In genomic region chr5:77843570-77844407, GRCh38 we compare ENCODE assay signal across 8 cellular contexts.
DNase-seq lines count a peak whose midpoint lies in the region; ATAC-seq, FAIRE-seq and TF ChIP-seq lines count a peak whose summit lies in the region.

No MANE protein-coding gene starts in this region.

- no peak for DNase-seq in HFFc6
- DNase-seq in mammary epithelial cell: no peak
- DNase-seq in kidney: peak; percentile 66
- no peak for DNase-seq in smooth muscle cell (lab: John Stamatoyannopoulos, UW; ENCODE audit: unreplicated experiment)
- DNase-seq in kidney tubule cell (ENCODE audit: low spot score): no peak
- DNase-seq in posterior vena cava (ENCODE audit: low spot score): no peak
- DNase-seq in NCI-H1417 treated with DMSO at 0.1 percent for 48 hours (lab: John Stamatoyannopoulos, UW): no peak

- H3K4me3 ChIP-seq in mammary epithelial cell (replicated peaks in 1 of 3; ENCODE audit: insufficient read depth in 1 of 3, low read depth in 2 of 3, low read length in 3 of 3) (no peak overlapping the region), kidney (ENCODE audit: low read length in 2 of 2) (peak overlapping the region; percentile 57 to 59), smooth muscle cell (peak overlapping the region; percentile 57)

- H3K36me3 ChIP-seq in mammary epithelial cell (ENCODE audit: insufficient read depth, low read length): no peaks in the 10 kb centered on the region
- H3K36me3 ChIP-seq in kidney (ENCODE audit: control insufficient read depth in 1 of 2, insufficient read depth in 2 of 2, low read length in 2 of 2): no peaks in the 10 kb centered on the region
- no peaks in the 10 kb centered on the region for H3K36me3 ChIP-seq in smooth muscle cell (ENCODE audit: low read depth)

- intact Hi-C loops in mammary epithelial cell (cut with micrococcal nuclease) (no loop called here), kidney (cut with DNase I) (no loop called here), posterior vena cava (cut with DNase I) (no loop called here)

- dilution Hi-C loops in mammary epithelial cell (cut with HindIII; ENCODE audit: low sequenced_read_pairs): no loop called here

- H3K4me3 Mint-ChIP-seq in HFFc6: peak overlapping the region; percentile 68; the same call in 1 of the 2 replicates

- H3K27ac Mint-ChIP-seq in HFFc6: no peak overlapping the region

- H4K20me1 ChIP-seq in mammary epithelial cell (ENCODE audit: insufficient read depth, low read length): no peaks in the 10 kb centered on the region
- no peaks in the 10 kb centered on the region for H4K20me1 ChIP-seq in smooth muscle cell (ENCODE audit: low read depth)

- no peak for FAIRE-seq in kidney (lab: Jason Lieb, UNC)

- H3K27me3 Mint-ChIP-seq in HFFc6 (ENCODE audit: insufficient read depth): peaks cover 34% of the 10 kb centered on the region

- H3K9ac ChIP-seq in mammary epithelial cell (ENCODE audit: insufficient read depth, low read length) (no peak overlapping the region), kidney (ENCODE audit: low read length in 2 of 2) (no peak overlapping the region), smooth muscle cell (ENCODE audit: low read depth) (no peak overlapping the region)

- H3K4me2 ChIP-seq in mammary epithelial cell (ENCODE audit: insufficient read depth, low read depth, low read length) (peak overlapping the region; percentile 65), smooth muscle cell (peak overlapping the region; percentile 88)

- peaks cover 15% of the 10 kb centered on the region for H3F3A ChIP-seq in smooth muscle cell (ENCODE audit: low read depth)

- H3K27ac ChIP-seq in mammary epithelial cell (ENCODE audit: insufficient read depth, low read depth, low read length) (no peak overlapping the region), kidney (ENCODE audit: low read depth in 2 of 2, low read length in 2 of 2) (no peak overlapping the region), smooth muscle cell (ENCODE audit: low read depth) (no peak overlapping the region)

- WGBS in mammary epithelial cell (ENCODE audit: low coverage, missing lambda C conversion rate): 66% methylated on average over 24 of the region's 24 CpGs
- 18% methylated on average over 24 of the region's 24 CpGs for WGBS in smooth muscle cell (ENCODE audit: low lambda C conversion rate)

- H3K27me3 ChIP-seq in mammary epithelial cell (ENCODE audit: insufficient read depth, low read length) (peaks cover 10% of the 10 kb centered on the region), smooth muscle cell (ENCODE audit: low read depth) (no peaks in the 10 kb centered on the region)

- ATAC-seq in GM18517 (IDR thresholded peaks at IDR 0.05; ENCODE audit: unreplicated experiment): no peak

- no peak for TF ChIP-seq CTCF in HFFc6 (IDR thresholded peaks at IDR 0.05)
- no peak for TF ChIP-seq CTCF in mammary epithelial cell (conservative IDR thresholded peaks at IDR 0.05 in 1 of 2, IDR thresholded peaks at IDR 0.05 in 1 of 2; ENCODE audit: extremely low read depth in 1 of 2, insufficient read depth in 1 of 2, low read depth in 1 of 2, low read length in 2 of 2)
- no peak for TF ChIP-seq CTCF in kidney (IDR thresholded peaks at IDR 0.05; ENCODE audit: borderline replicate concordance, extremely low read depth, insufficient read depth)
- TF ChIP-seq CTCF in smooth muscle cell (IDR thresholded peaks at IDR 0.05; ENCODE audit: borderline replicate concordance, insufficient read depth, poor library complexity, severe bottlenecking): no peak

- peaks cover 2% of the 10 kb centered on the region for H3K4me1 ChIP-seq in mammary epithelial cell (ENCODE audit: insufficient read depth, low read length)
- peaks cover 3 to 5% of the 10 kb centered on the region in 2 donors for H3K4me1 ChIP-seq in kidney (ENCODE audit: control insufficient read depth in 1 of 2, insufficient read depth in 1 of 2, low read depth in 1 of 2, low read length in 2 of 2)
- H3K4me1 ChIP-seq in smooth muscle cell (ENCODE audit: low read depth): peaks cover 43% of the 10 kb centered on the region

- H3K9me3 ChIP-seq in mammary epithelial cell (replicated peaks; ENCODE audit: insufficient read depth, low read length) (no peaks in the 10 kb centered on the region), kidney (ENCODE audit: control insufficient read depth in 1 of 2, low read length in 2 of 2) (no peaks in the 10 kb centered on the region), smooth muscle cell (replicated peaks; ENCODE audit: low read depth) (no peaks in the 10 kb centered on the region)

- H3K36me3 Mint-ChIP-seq in HFFc6 (ENCODE audit: low read depth): no peaks in the 10 kb centered on the region

- H3K4me1 Mint-ChIP-seq in HFFc6 (ENCODE audit: low read depth): peaks cover 5% of the 10 kb centered on the region; the same call in 1 of the 2 replicates

- H3K9me3 Mint-ChIP-seq in HFFc6: no peaks in the 10 kb centered on the region

- CTCF ChIA-PET in mammary epithelial cell (lab: Charles Lee; ENCODE audit: low non-redundant PET): no interaction called here

- in situ Hi-C loops in mammary epithelial cell (cut with MboI; ENCODE audit: low sequenced_read_pairs in 2 of 2): no loop called here

- H2AFZ ChIP-seq in mammary epithelial cell (ENCODE audit: low read depth, low read length): peak overlapping the region; percentile 64
- H2AFZ ChIP-seq in smooth muscle cell (ENCODE audit: low read depth): peak overlapping the region; percentile 97

- BruUV-seq in mammary epithelial cell (replicated peaks; lab: Mats Ljungman, UMichigan): no TSS peak

- no peaks in the 10 kb centered on the region for H3K79me2 ChIP-seq in mammary epithelial cell (ENCODE audit: insufficient read depth, low read length)
- no peaks in the 10 kb centered on the region for H3K79me2 ChIP-seq in smooth muscle cell (ENCODE audit: low read depth)

Comparison
In these comparisons a context has a peak if more than half of its experiments do, and no peak if none do; other contexts are left out.
1. H3K4me3 ChIP-seq: peak in kidney (2 of 2) and smooth muscle cell (single experiment); none in mammary epithelial cell (0 of 3).